In the genomic region with DNA sequence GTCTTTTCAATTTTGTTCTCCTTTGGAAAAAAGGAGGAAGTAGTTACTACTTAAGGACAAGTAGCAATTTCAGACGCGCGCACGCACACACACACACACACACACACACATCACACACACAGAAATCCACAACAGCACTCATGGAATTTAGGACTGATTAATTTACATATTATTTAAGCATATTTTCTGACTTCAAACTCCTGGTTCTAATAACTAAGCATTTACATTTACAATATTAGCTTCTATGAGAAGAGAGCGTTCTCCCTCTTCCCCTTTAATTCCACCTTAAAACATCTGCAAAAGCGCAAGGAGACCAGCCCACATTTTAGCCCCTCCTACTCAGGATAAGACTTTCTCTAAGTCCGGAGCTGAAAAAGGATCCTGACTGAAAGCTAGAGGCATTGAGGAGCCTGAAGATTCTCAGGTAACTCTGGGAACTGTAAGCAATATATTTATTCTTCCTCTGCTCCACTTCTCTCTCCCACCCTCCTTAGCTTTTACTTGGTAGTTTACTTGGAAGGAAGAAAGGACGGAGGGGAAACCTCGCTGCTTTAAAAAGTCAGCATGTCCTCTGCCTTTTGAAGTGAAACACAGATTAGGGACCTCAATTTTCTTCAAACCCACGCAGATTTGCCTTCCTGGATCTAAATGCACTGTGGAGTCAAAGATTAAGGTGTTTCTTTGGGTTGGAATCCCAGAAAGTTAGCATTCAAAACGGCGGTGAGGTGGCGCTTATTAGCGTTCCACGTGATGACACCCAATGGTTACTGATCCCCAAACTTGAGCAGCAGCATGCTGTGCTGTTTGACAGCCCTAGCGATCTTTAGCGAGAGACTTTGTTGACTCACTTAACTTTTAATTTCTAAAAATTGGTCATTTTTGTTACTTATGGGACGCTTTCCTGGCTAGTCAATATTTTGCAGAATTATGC, we compare ENCODE assay signal across 8 cellular contexts. TPM values are rescaled to one million over a fixed set of nuclear protein-coding genes. Genes with fewer than 3 reads are reported as not detected.
DNase-seq lines count a peak whose midpoint lies in the region; ATAC-seq and TF ChIP-seq lines count a peak whose summit lies in the region.

A gene (plus strand): TSS at position 338 of the 931 bp plus-strand sequence. CDS start 25,406 bp downstream, outside the sequence.

- H3K4me3 Mint-ChIP-seq in chondrocyte (ENCODE audit: unreplicated experiment), result peak within 1 kb of the TSS; percentile 67
- peak within 1 kb of the TSS; percentile 76 for H3K4me3 Mint-ChIP-seq in stimulated activated naive CD8-positive, alpha-beta T cell treated with anti-CD3 and anti-CD28 coated beads, Interleukin-15, Interleukin-2, amounts not matched to agents 100 ng/mL and 50 ng/mL, for 24 hours

- H3K27ac Mint-ChIP-seq in chondrocyte (ENCODE audit: unreplicated experiment), result no peak within 1 kb of the TSS
- H3K27ac Mint-ChIP-seq in stimulated activated naive CD8-positive, alpha-beta T cell treated with anti-CD3 and anti-CD28 coated beads, Interleukin-15, Interleukin-2, amounts not matched to agents 100 ng/mL and 50 ng/mL, for 24 hours, result peak within 1 kb of the TSS; percentile 18

- H3K9me3 ChIP-seq in BLaER1 (no peaks in the 10 kb centered on the region), Panc1 (ENCODE audit: control insufficient read depth, insufficient read depth, low read depth, low read length) (no peaks in the 10 kb centered on the region)

- H3K36me3 Mint-ChIP-seq in chondrocyte (ENCODE audit: low read depth), result no peaks in the 10 kb centered on the region
- no peaks in the 10 kb centered on the region for H3K36me3 Mint-ChIP-seq in stimulated activated naive CD8-positive, alpha-beta T cell treated with anti-CD3 and anti-CD28 coated beads, Interleukin-15, Interleukin-2, amounts not matched to agents 100 ng/mL and 50 ng/mL, for 24 hours (ENCODE audit: low read depth)

- POLR2A ChIA-PET in Panc1 (lab: Charles Lee), result no interaction called here

- DNase-seq in Panc1 (ENCODE audit: low read depth, low spot score), result no peak
- no peak for DNase-seq in chondrocyte (ENCODE audit: low spot score)
- DNase-seq in kidney tubule cell (ENCODE audit: low spot score), result peak; percentile 66
- no peak for DNase-seq in midbrain (lab: John Stamatoyannopoulos, UW)

- H3K4me2 ChIP-seq in BLaER1, result peak within 1 kb of the TSS; percentile 59

- no peak within 1 kb of the TSS for H3K9ac ChIP-seq in BLaER1

- BruUV-seq in Panc1 (replicated peaks; lab: Mats Ljungman, UMichigan), result no TSS peak

- peaks cover 7% of the 10 kb centered on the region for H3K27me3 Mint-ChIP-seq in chondrocyte (ENCODE audit: low read depth)
- H3K27me3 Mint-ChIP-seq in stimulated activated naive CD8-positive, alpha-beta T cell treated with anti-CD3 and anti-CD28 coated beads, Interleukin-15, Interleukin-2, amounts not matched to agents 100 ng/mL and 50 ng/mL, for 24 hours, result peaks cover 30% of the 10 kb centered on the region

- peak; percentile 80 for ATAC-seq in GM19035 (IDR thresholded peaks at IDR 0.05; ENCODE audit: unreplicated experiment)
- peak; percentile 71 for ATAC-seq in HG03108 (IDR thresholded peaks at IDR 0.05; ENCODE audit: unreplicated experiment)
- ATAC-seq in Panc1, result peak; percentile 78

- in situ Hi-C loops in Panc1 (cut with HindIII; ENCODE audit: low pct_unique_long_range_greater_than_20kb, low sequenced_read_pairs), result no loop called here

- TF ChIP-seq CTCF in Panc1 (IDR thresholded peaks at IDR 0.05) (no peak), chondrocyte (IDR thresholded peaks at IDR 0.05) (no peak)

- H3K4me1 ChIP-seq in BLaER1 (no peaks in the 10 kb centered on the region), Panc1 (ENCODE audit: control insufficient read depth, insufficient read depth, low read length) (peaks cover 3% of the 10 kb centered on the region; the same call in 1 of the 2 replicates)

- no peaks in the 10 kb centered on the region for H4K20me1 ChIP-seq in BLaER1

- H3K9me3 Mint-ChIP-seq in chondrocyte (ENCODE audit: low read depth), result no peaks in the 10 kb centered on the region
- H3K9me3 Mint-ChIP-seq in stimulated activated naive CD8-positive, alpha-beta T cell treated with anti-CD3 and anti-CD28 coated beads, Interleukin-15, Interleukin-2, amounts not matched to agents 100 ng/mL and 50 ng/mL, for 24 hours, result no peaks in the 10 kb centered on the region

- H3K36me3 ChIP-seq in BLaER1 (no peaks in the 10 kb centered on the region), Panc1 (ENCODE audit: control insufficient read depth, insufficient read depth, low read length) (no peaks in the 10 kb centered on the region)

- H3K27me3 ChIP-seq in BLaER1, result no peaks in the 10 kb centered on the region
- H3K27me3 ChIP-seq in Panc1 (ENCODE audit: control insufficient read depth, insufficient read depth, low read length), result no peaks in the 10 kb centered on the region

- no peak within 1 kb of the TSS for H3K27ac ChIP-seq in BLaER1
- H3K27ac ChIP-seq in Panc1 (ENCODE audit: low read length), result no peak within 1 kb of the TSS

- H3K4me1 Mint-ChIP-seq in chondrocyte (ENCODE audit: low read depth), result peaks cover 12% of the 10 kb centered on the region
- peaks cover 15% of the 10 kb centered on the region for H3K4me1 Mint-ChIP-seq in stimulated activated naive CD8-positive, alpha-beta T cell treated with anti-CD3 and anti-CD28 coated beads, Interleukin-15, Interleukin-2, amounts not matched to agents 100 ng/mL and 50 ng/mL, for 24 hours (ENCODE audit: low read depth)

- intact Hi-C loops in Panc1 (cut with micrococcal nuclease; ENCODE audit: unreplicated experiment), result no loop called here

- peak within 1 kb of the TSS; percentile 56 for H3K4me3 ChIP-seq in BLaER1
- peak within 1 kb of the TSS; percentile 41 to 53 for H3K4me3 ChIP-seq in Panc1 (ENCODE audit: low read depth in 2 of 2, low read length in 2 of 2)

- CTCF ChIA-PET in Panc1 (lab: Charles Lee), result no interaction called here

RNA-seq across cellular contexts. Expression of the gene that starts here (rescaled TPM):
- total RNA-seq in Panc1 (2021; ENCODE audit: unreplicated experiment) (not detected), chondrocyte (0.10 to 4.1 TPM (median 0.44 TPM) in 3 replicates)
- not detected for polyA plus RNA-seq in Panc1 (2012; ENCODE audit: insufficient read length)

Comparison
In these comparisons a context has a peak if more than half of its experiments do, and no peak if none do; other contexts are left out.
1. Peak in ATAC-seq and H3K4me3 ChIP-seq in Panc1; RNA of the gene not detected or under 1 TPM.